Comparison of ENCODE assay signal across 12 cellular contexts in the genomic region with DNA sequence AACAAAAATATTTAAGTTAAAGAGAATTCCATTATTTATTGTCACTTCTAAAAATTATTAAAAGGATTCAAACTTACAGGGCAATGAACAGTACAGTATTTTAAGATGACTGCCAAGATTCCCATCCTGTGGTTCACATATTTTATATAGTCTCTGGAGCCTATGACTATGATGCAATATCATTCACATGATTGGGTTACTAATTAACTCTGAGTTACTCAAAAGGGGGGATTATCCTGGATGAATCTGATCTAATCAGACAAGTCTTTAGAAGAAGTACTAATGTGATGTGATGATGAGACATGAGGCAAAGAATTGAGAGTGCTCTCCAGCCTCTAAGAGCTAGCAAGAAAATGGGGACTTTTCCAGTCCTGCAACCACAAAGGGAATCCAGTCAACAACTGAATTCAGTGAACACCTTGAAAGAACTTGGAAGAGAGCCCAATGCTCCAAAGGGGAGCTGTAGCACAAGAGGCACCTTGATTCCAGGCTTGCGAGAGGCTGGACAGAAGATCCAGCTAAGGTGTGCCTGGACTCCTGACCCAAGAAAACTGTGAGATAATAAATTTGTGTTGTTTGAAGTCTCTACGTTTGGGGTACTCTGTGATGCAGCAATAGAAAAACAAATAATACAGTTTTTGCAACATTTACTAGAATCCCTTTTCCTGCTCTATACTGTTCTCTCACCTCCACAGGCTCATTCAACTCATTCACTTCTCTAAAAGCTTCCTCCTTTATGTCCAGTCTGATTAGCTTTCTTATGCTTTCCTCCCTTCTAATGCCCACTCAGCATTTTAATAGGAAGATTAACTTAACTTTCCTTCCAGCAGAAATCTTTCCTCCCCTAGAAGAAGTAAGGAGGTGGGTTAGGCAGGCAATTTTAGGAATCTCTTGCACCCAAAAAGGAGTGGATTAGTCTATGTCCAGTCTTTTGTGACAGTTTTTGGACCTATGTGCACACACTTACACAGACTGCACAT.
"Had no signal": no experiment of that assay in that cellular context is flagged by ENCODE, and none has a peak within 500 bp of the region (broad histone marks: within the 10 kb centered on the region; RNA-seq: fewer than 3 reads in every experiment).

No MANE protein-coding gene starts in this region.

- DNase-seq: activated CD4-positive, alpha-beta T cell treated with anti-CD3 and anti-CD28 coated beads for 1 hour; activated CD4-positive, alpha-beta T cell treated with anti-CD3 and anti-CD28 coated beads, Interleukin-2, amount 50 U/mL, for 4 hours; activated naive CD4-positive, alpha-beta T cell treated with Interleukin-2 at 50 U/mL for 16 hours; activated T-cell treated with anti-CD3 and anti-CD28 coated beads for 4 hours; aorta; effector memory CD4-positive, alpha-beta T cell; head of caudate nucleus; natural killer cell; stimulated activated CD4-positive, alpha-beta T cell treated with anti-CD3 and anti-CD28 coated beads, Interleukin-15, amount 100 ng/mL, for 24 hours; stimulated activated CD4-positive, alpha-beta T cell treated with anti-CD3 and anti-CD28 coated beads, Interleukin-4, amount 100 ng/mL, for 1 hour; stimulated activated naive B cell treated with anti-CD40 and anti-IgM and Interleukin-4, amounts not matched to agents 10 μg/mL and 1 μg/mL and 100 μg/mL, for 72 hours; uterus had no signal
